ENCODE assay signal across 8 cellular contexts in the genomic region with DNA sequence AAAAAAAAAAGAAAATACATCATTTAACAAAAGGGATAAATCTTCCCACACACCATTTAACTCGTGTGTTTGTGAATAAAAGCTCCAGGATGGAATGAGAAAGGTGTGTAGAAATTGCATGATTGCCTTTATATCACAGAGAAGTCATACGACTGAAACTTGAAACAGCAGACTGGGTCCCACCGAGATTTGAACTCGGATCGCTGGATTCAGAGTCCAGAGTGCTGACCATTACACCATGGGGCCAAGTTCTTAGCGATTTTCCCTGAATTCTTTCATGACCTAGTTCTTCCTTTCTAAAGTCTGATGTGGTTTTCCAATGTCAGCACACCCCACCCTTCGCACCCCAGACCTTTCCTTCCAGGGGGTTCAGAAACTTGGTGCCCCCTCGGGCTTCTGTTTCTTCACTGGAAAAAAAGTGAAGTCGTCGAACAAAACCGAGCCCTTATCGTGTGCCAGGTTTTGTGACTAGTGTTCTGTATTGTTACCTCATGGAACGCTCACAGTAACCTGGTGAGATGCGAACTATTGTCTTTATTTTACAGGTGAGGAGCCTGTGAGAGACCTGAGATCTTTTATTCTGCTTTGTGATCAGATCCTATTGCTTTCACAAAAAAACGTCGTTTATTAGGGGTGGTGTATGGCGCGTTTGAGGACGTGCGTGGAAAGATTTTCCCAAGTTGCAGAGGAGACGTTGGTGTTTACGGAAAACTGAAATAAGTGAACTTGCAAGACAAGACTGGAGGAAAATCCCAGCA.
DNase-seq lines count a peak whose midpoint lies in the region; ATAC-seq and TF ChIP-seq lines count a peak whose summit lies in the region.

No MANE protein-coding gene starts in this region.

- DNase-seq in COR-L47 (lab: John Stamatoyannopoulos, UW) (peak; percentile 44), HT-29 (ENCODE audit: low spot score) (peak; percentile 91), OCI-M1 (lab: John Stamatoyannopoulos, UW) (peak; percentile 95), amniotic stem cell (lab: John Stamatoyannopoulos, UW) (peak; percentile 64), right atrium auricular region (ENCODE audit: low spot score) (peak; percentile 82), prostate gland (ENCODE audit: low spot score) (no peak), GM19238 (ENCODE audit: insufficient read length, low spot score) (no peak)

- TF ChIP-seq CTCF in right atrium auricular region (IDR thresholded peaks at IDR 0.05): no peak
- TF ChIP-seq CTCF in prostate gland (IDR thresholded peaks at IDR 0.05): peak in 1 of 4 experiments; percentile 9

- no peak for TF ChIP-seq POLR2A in prostate gland (IDR thresholded peaks at IDR 0.05)

- peaks cover 0 to 15% of the 10 kb centered on the region in 2 donors for H3K4me1 ChIP-seq in right atrium auricular region
- H3K4me1 ChIP-seq in prostate gland (replicated peaks): no peaks in the 10 kb centered on the region

- H3K4me3 ChIP-seq in right atrium auricular region: peak overlapping the region; percentile 38 to 51
- peak overlapping the region; percentile 18 to 31 for H3K4me3 ChIP-seq in prostate gland

- H3K9me3 ChIP-seq in right atrium auricular region: no peaks in the 10 kb centered on the region
- H3K9me3 ChIP-seq in prostate gland: no peaks in the 10 kb centered on the region

- H3K27me3 ChIP-seq in right atrium auricular region: no peaks in the 10 kb centered on the region
- no peaks in the 10 kb centered on the region for H3K27me3 ChIP-seq in prostate gland (replicated peaks; ENCODE audit: insufficient read depth)

- 3% methylated on average over 22 of the region's 22 CpGs for WGBS in prostate gland

- no peak for ATAC-seq in GM18867 (IDR thresholded peaks at IDR 0.05; ENCODE audit: unreplicated experiment)

- H3K27ac ChIP-seq in right atrium auricular region (peak overlapping the region; percentile 11 to 59), prostate gland (no peak overlapping the region)

- H3K36me3 ChIP-seq in right atrium auricular region (no peaks in the 10 kb centered on the region), prostate gland (no peaks in the 10 kb centered on the region)

- intact Hi-C loops in prostate gland (cut with DNase I): no loop called here

Comparison
In these comparisons a context has a peak if more than half of its experiments do, and no peak if none do; other contexts are left out.
1. DNase-seq: peak in COR-L47 (single experiment), HT-29 (single experiment), OCI-M1 (single experiment), amniotic stem cell (single experiment) and right atrium auricular region (single experiment); none in prostate gland (single experiment) and GM19238 (single experiment).
2. H3K27ac ChIP-seq: peak in right atrium auricular region (2 of 2); none in prostate gland (0 of 2).